37 cellular contexts compared by ENCODE assay signal in the genomic region with DNA sequence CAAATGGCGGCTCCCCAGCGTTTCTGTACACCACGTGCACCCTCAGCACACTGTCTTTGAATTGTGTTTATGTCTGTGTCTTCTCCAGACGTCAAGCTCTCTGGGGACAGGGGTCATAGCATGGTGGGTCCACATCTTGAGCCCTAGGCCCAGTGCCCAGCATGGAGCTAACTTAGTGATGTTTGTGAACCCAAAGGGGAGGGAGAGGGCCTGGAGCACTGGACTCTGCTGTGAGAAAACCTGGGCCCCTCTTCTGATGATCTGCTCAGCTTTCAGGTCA. TPM values are rescaled to one million over a fixed set of nuclear protein-coding genes. Genes with fewer than 3 reads are reported as not detected.
"Had no signal": no experiment of that assay in that cellular context is flagged by ENCODE, and none has a peak within 500 bp of the region (broad histone marks: within the 10 kb centered on the region; RNA-seq: fewer than 3 reads in every experiment).

No MANE protein-coding gene starts in this region.

- DNase-seq: activated CD4-positive, alpha-beta memory T cell treated with anti-CD3 and anti-CD28 coated beads, Interleukin-2, amount 10 ng/mL, durations not matched to agents 7 days and 5 days; activated CD4-positive, alpha-beta T cell treated with anti-CD3 and anti-CD28 coated beads for 1 hour; activated CD4-positive, alpha-beta T cell treated with anti-CD3 and anti-CD28 coated beads for 4 hours; activated CD4-positive, alpha-beta T cell treated with anti-CD3 and anti-CD28 coated beads, Interleukin-2, amount 10 ng/mL, durations not matched to agents 7 days and 5 days; activated CD4-positive, alpha-beta T cell treated with anti-CD3 and anti-CD28 coated beads, Interleukin-2, amount 50 U/mL, for 4 hours; activated CD8-positive, alpha-beta memory T cell treated with anti-CD3 and anti-CD28 coated beads, Interleukin-2, amount 50 U/mL, for 48 hours; activated gamma-delta T cell treated with Interleukin-2 at 50 U/mL for 16 hours; activated naive CD4-positive, alpha-beta T cell treated with anti-CD3 and anti-CD28 coated beads, Interleukin-2, amount 50 U/mL, for 16 hours; activated naive CD4-positive, alpha-beta T cell treated with Interleukin-2 at 50 U/mL for 16 hours; activated T-cell treated with anti-CD3 and anti-CD28 coated beads for 4 hours; activated T-cell treated with anti-CD3 and anti-CD28 coated beads, Interleukin-2, amount 50 U/mL, for 48 hours; amniotic stem cell; anterior cingulate cortex; brain microvascular endothelial cell; caudate nucleus; effector CD8-positive, alpha-beta T cell; esophagus squamous epithelium; foreskin melanocyte; T1000; WERI-Rb-1 had no signal

- H3K27ac Mint-ChIP-seq: activated CD4-positive, alpha-beta memory T cell treated with anti-CD3 and anti-CD28 coated beads, Interleukin-2, amount 10 ng/mL, durations not matched to agents 7 days and 5 days; activated CD4-positive, alpha-beta T cell treated with anti-CD3 and anti-CD28 coated beads, Interleukin-2, amount 10 ng/mL, durations not matched to agents 7 days and 5 days; activated naive CD8-positive, alpha-beta T cell; activated T-helper 1 cell treated with anti-CD3 and anti-CD28 coated beads, Interleukin-12 subunit alpha, Interleukin-12 subunit beta, Interleukin-2, Interleukin-4 antibody, amounts not matched to agents 30 ng/mL and 10 ng/mL and 1 ng/mL, durations not matched to agents 14 hours and 24 hours and 36 hours; activated T-helper 2 cell treated with anti-CD3 and anti-CD28 coated beads, Interferon-gamma antibody, Interleukin-2, Interleukin-4, amounts not matched to agents 10 μg/mL and 5 μg/mL and 100 μg/mL, durations not matched to agents 14 hours and 24 hours and 36 hours; T-helper 17 cell; T-helper 2 cell treated with Interferon-gamma antibody and Interleukin-4, amounts not matched to agents 5 μg/mL and 100 μg/mL, for 36 hours had no signal

- H3K36me3 Mint-ChIP-seq: activated naive CD8-positive, alpha-beta T cell had no signal

- H3K9me3 Mint-ChIP-seq: activated CD4-positive, alpha-beta memory T cell treated with anti-CD3 and anti-CD28 coated beads, Interleukin-2, amount 10 ng/mL, durations not matched to agents 7 days and 5 days; activated T-helper 1 cell treated with anti-CD3 and anti-CD28 coated beads, Interleukin-12 subunit alpha, Interleukin-12 subunit beta, Interleukin-2, Interleukin-4 antibody, amounts not matched to agents 30 ng/mL and 10 ng/mL and 1 ng/mL, durations not matched to agents 14 hours and 24 hours and 36 hours; activated T-helper 2 cell treated with anti-CD3 and anti-CD28 coated beads, Interferon-gamma antibody, Interleukin-2, Interleukin-4, amounts not matched to agents 10 μg/mL and 5 μg/mL and 100 μg/mL, durations not matched to agents 14 hours and 24 hours and 36 hours; T-helper 2 cell treated with Interferon-gamma antibody and Interleukin-4, amounts not matched to agents 5 μg/mL and 100 μg/mL, for 36 hours had no signal

- H3K27ac ChIP-seq: brain microvascular endothelial cell, epithelial cell of prostate, esophagus squamous epithelium, gastroesophageal sphincter, WERI-Rb-1 had no signal

- ATAC-seq: gastroesophageal sphincter, T-helper 17 cell had no signal

- H3K27me3 Mint-ChIP-seq: activated naive CD8-positive, alpha-beta T cell had no signal

- H3K4me3 ChIP-seq: esophagus squamous epithelium, gastroesophageal sphincter had no signal

- H3K36me3 ChIP-seq: brain microvascular endothelial cell, esophagus squamous epithelium, gastroesophageal sphincter, WERI-Rb-1 had no signal

- H3K4me3 Mint-ChIP-seq: activated CD4-positive, alpha-beta memory T cell treated with anti-CD3 and anti-CD28 coated beads, Interleukin-2, amount 10 ng/mL, durations not matched to agents 7 days and 5 days; activated CD4-positive, alpha-beta T cell treated with anti-CD3 and anti-CD28 coated beads, Interleukin-2, amount 10 ng/mL, durations not matched to agents 7 days and 5 days; activated naive CD8-positive, alpha-beta T cell; activated T-helper 1 cell treated with anti-CD3 and anti-CD28 coated beads, Interleukin-12 subunit alpha, Interleukin-12 subunit beta, Interleukin-2, Interleukin-4 antibody, amounts not matched to agents 30 ng/mL and 10 ng/mL and 1 ng/mL, durations not matched to agents 14 hours and 24 hours and 36 hours; T-helper 17 cell; T-helper 2 cell treated with Interferon-gamma antibody and Interleukin-4, amounts not matched to agents 5 μg/mL and 100 μg/mL, for 36 hours had no signal

RNA-seq across cellular contexts. Expression of gene MRGPRG, which starts 4.3 kb away (rescaled TPM):
- total RNA-seq: activated CD4-positive, alpha-beta memory T cell treated with anti-CD3 and anti-CD28 coated beads, Interleukin-2, amount 10 ng/mL, durations not matched to agents 7 days and 5 days; activated CD4-positive, alpha-beta T cell treated with anti-CD3 and anti-CD28 coated beads, Interleukin-2, amount 10 ng/mL, durations not matched to agents 7 days and 5 days; activated T-helper 1 cell treated with anti-CD3 and anti-CD28 coated beads, Interleukin-12 subunit alpha, Interleukin-12 subunit beta, Interleukin-2, Interleukin-4 antibody, amounts not matched to agents 30 ng/mL and 10 ng/mL and 1 ng/mL, durations not matched to agents 14 hours and 24 hours and 36 hours; activated T-helper 2 cell treated with anti-CD3 and anti-CD28 coated beads, Interferon-gamma antibody, Interleukin-2, Interleukin-4, amounts not matched to agents 10 μg/mL and 5 μg/mL and 100 μg/mL, durations not matched to agents 14 hours and 24 hours and 36 hours; astrocyte; bronchial epithelial cell; chondrocyte; dermis microvascular lymphatic vessel endothelial cell; endothelial cell of umbilical vein; esophagus squamous epithelium; fibroblast of lung; fibroblast of villous mesenchyme; gastroesophageal sphincter; glomerular endothelial cell; T-helper 17 cell had no signal
- polyA plus RNA-seq: adipose tissue, endothelial cell of umbilical vein, esophagus, fibroblast of lung had no signal

RNA-seq across cellular contexts. Expression of gene MRGPRE, which starts 17.9 kb away (rescaled TPM):
- total RNA-seq: activated CD4-positive, alpha-beta memory T cell treated with anti-CD3 and anti-CD28 coated beads, Interleukin-2, amount 10 ng/mL, durations not matched to agents 7 days and 5 days; activated CD4-positive, alpha-beta T cell treated with anti-CD3 and anti-CD28 coated beads, Interleukin-2, amount 10 ng/mL, durations not matched to agents 7 days and 5 days; activated T-helper 1 cell treated with anti-CD3 and anti-CD28 coated beads, Interleukin-12 subunit alpha, Interleukin-12 subunit beta, Interleukin-2, Interleukin-4 antibody, amounts not matched to agents 30 ng/mL and 10 ng/mL and 1 ng/mL, durations not matched to agents 14 hours and 24 hours and 36 hours; activated T-helper 2 cell treated with anti-CD3 and anti-CD28 coated beads, Interferon-gamma antibody, Interleukin-2, Interleukin-4, amounts not matched to agents 10 μg/mL and 5 μg/mL and 100 μg/mL, durations not matched to agents 14 hours and 24 hours and 36 hours; astrocyte; bronchial epithelial cell; chondrocyte; dermis microvascular lymphatic vessel endothelial cell; endothelial cell of umbilical vein; fibroblast of villous mesenchyme; gastroesophageal sphincter; glomerular endothelial cell; T-helper 17 cell had no signal
- polyA plus RNA-seq: endothelial cell of umbilical vein, esophagus, fibroblast of lung had no signal
